In the genomic region with DNA sequence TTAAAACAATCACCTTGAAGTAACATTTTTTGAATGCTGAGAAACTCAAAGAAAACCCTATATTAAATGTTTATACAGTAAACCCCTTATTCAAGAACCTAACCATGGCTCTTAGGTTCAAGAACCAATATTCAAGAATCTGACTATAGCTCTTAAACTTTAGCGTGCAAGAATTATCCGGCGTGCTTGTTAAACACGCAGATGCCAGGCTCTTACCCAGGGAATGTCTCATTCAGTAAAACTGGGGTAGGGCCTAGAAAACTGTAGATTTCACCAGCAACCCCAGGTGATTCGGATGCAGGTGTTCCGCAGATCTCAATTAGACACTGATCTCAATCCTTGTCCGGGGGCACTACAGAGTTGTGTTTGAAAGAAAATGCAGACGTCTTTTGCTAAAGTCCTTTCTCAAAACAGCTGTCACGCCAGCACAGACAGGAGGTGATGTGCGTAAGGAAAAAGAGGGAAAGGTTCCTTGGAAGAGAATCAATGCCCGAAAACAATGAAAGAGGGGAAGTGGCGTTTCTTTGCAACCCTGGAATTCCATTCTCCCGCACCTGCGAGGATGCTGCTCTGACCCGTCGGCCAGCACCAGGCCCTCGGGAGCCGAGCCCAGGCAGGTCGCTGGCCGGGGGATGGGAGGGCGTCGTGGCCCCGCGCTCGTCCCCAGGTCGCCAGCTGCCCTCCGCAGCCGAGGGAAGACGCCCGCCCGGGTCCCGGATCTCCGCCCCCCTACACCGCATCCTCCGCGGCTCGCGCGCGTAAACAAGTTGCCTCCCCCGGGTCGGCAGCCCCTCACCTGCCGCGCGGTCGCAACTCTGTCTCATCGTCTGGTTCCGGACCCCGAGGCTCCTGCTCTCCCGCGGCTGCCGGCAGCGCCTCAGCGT, we compare ENCODE assay signal across 1 cellular context.
A peak's percentile ranks its signal among the peaks of the same experiment; 100 is the strongest.
TF ChIP-seq lines count a peak whose summit lies in the region.

No MANE protein-coding gene starts in this region.

TF ChIP-seq in HepG2, 621 proteins besides CTCF, POLR2A, EP300 and RAD21 (continued from another document and continues in another):
- TF ChIP-seq DZIP1 (CRISPR knock-in tag; IDR thresholded peaks at IDR 0.05) (0 out of 2 replicates have a peak, but pooled peaks have one; percentile 39), ZFP41 (CRISPR knock-in tag; IDR thresholded peaks at IDR 0.05; ENCODE audit: borderline replicate concordance) (no peak), MTA1 (CRISPR knock-in tag; IDR thresholded peaks at IDR 0.05; ENCODE audit: borderline replicate concordance) (no peak), TP53 (CRISPR knock-in tag; conservative IDR thresholded peaks at IDR 0.05) (no peak), MEIS1 (CRISPR knock-in tag; IDR thresholded peaks at IDR 0.05; ENCODE audit: borderline replicate concordance) (0 out of 2 replicates have a peak, but pooled peaks have one; percentile 11), U2AF1 (optimal IDR thresholded peaks at IDR 0.05; ENCODE audit: low read depth, low read length) (no peak), PATZ1 (CRISPR knock-in tag; IDR thresholded peaks at IDR 0.05) (peak; percentile 26; the same call in 1 of the 2 replicates), RARA (CRISPR knock-in tag; IDR thresholded peaks at IDR 0.05) (0 out of 2 replicates have a peak, but pooled peaks have one; percentile 18), ZNF609 (CRISPR knock-in tag; IDR thresholded peaks at IDR 0.05; ENCODE audit: borderline replicate concordance) (0 out of 2 replicates have a peak, but pooled peaks have one; percentile 31), ZFY (CRISPR knock-in tag; IDR thresholded peaks at IDR 0.05) (no peak), E2F2 (CRISPR knock-in tag; IDR thresholded peaks at IDR 0.05; ENCODE audit: borderline replicate concordance) (0 out of 2 replicates have a peak, but pooled peaks have one; percentile 9), SNAPC4 (CRISPR knock-in tag; IDR thresholded peaks at IDR 0.05) (no peak), ZNF790 (CRISPR knock-in tag; IDR thresholded peaks at IDR 0.05; ENCODE audit: borderline replicate concordance) (no peak), SMAD3 (CRISPR knock-in tag; IDR thresholded peaks at IDR 0.05) (no peak), TFAP4 (IDR thresholded peaks at IDR 0.05; ENCODE audit: borderline replicate concordance, low read depth) (peak; percentile 21; the same call in 1 of the 2 replicates), ZNF138 (CRISPR knock-in tag; IDR thresholded peaks at IDR 0.05; ENCODE audit: low read depth) (peak; percentile 87; the same call in 1 of the 2 replicates), ZNF75D (CRISPR knock-in tag; IDR thresholded peaks at IDR 0.05; ENCODE audit: borderline replicate concordance) (no peak), EEA1 (CRISPR knock-in tag; IDR thresholded peaks at IDR 0.05; ENCODE audit: borderline replicate concordance) (no peak; the same call in 1 of the 2 replicates), ZBTB1 (CRISPR knock-in tag; IDR thresholded peaks at IDR 0.05; ENCODE audit: borderline replicate concordance) (0 out of 2 replicates have a peak, but pooled peaks have one; percentile 40), ZNF564 (CRISPR knock-in tag; IDR thresholded peaks at IDR 0.05) (peak; percentile 92), KLF15 (CRISPR knock-in tag; IDR thresholded peaks at IDR 0.05; ENCODE audit: borderline replicate concordance) (no peak), HNRNPK (IDR thresholded peaks at IDR 0.05; ENCODE audit: low read depth, low read length, poor library complexity, severe bottlenecking) (peak; percentile 42), U2AF2 (IDR thresholded peaks at IDR 0.05; ENCODE audit: low read depth, low read length) (no peak), KAT7 (CRISPR knock-in tag; IDR thresholded peaks at IDR 0.05; ENCODE audit: borderline replicate concordance) (peak; percentile 84; the same call in 1 of the 2 replicates), FOXO1 (CRISPR knock-in tag; IDR thresholded peaks at IDR 0.05) (peak; percentile 64)
- TF ChIP-seq, protein P1, sequence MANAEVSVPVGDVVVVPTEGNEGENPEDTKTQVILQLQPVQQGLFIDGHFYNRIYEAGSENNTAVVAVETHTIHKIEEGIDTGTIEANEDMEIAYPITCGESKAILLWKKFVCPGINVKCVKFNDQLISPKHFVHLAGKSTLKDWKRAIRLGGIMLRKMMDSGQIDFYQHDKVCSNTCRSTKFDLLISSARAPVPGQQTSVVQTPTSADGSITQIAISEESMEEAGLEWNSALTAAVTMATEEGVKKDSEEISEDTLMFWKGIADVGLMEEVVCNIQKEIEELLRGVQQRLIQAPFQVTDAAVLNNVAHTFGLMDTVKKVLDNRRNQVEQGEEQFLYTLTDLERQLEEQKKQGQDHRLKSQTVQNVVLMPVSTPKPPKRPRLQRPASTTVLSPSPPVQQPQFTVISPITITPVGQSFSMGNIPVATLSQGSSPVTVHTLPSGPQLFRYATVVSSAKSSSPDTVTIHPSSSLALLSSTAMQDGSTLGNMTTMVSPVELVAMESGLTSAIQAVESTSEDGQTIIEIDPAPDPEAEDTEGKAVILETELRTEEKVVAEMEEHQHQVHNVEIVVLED (CRISPR knock-in tag; IDR thresholded peaks at IDR 0.05; ENCODE audit: borderline replicate concordance): no peak
- TF ChIP-seq, protein P2, sequence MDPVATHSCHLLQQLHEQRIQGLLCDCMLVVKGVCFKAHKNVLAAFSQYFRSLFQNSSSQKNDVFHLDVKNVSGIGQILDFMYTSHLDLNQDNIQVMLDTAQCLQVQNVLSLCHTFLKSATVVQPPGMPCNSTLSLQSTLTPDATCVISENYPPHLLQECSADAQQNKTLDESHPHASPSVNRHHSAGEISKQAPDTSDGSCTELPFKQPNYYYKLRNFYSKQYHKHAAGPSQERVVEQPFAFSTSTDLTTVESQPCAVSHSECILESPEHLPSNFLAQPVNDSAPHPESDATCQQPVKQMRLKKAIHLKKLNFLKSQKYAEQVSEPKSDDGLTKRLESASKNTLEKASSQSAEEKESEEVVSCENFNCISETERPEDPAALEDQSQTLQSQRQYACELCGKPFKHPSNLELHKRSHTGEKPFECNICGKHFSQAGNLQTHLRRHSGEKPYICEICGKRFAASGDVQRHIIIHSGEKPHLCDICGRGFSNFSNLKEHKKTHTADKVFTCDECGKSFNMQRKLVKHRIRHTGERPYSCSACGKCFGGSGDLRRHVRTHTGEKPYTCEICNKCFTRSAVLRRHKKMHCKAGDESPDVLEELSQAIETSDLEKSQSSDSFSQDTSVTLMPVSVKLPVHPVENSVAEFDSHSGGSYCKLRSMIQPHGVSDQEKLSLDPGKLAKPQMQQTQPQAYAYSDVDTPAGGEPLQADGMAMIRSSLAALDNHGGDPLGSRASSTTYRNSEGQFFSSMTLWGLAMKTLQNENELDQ (CRISPR knock-in tag; IDR thresholded peaks at IDR 0.05; ENCODE audit: borderline replicate concordance): 0 out of 2 replicates have a peak, but pooled peaks have one; percentile 36
